1 cellular context compared by ENCODE assay signal in genomic region chr13:30845297-30846214, GRCh38.
TF ChIP-seq lines count a peak whose summit lies in the region.

No MANE protein-coding gene starts in this region.

TF ChIP-seq in HepG2, 621 proteins besides CTCF, POLR2A, EP300 and RAD21 (continued from another document and continues in another):
- TF ChIP-seq AHDC1 (CRISPR knock-in tag; IDR thresholded peaks at IDR 0.05; ENCODE audit: borderline replicate concordance): peak; percentile 77; the same call in 1 of the 2 replicates
- TF ChIP-seq SKIL (CRISPR knock-in tag; IDR thresholded peaks at IDR 0.05; ENCODE audit: borderline replicate concordance): peak; percentile 69; the same call in 1 of the 2 replicates
- peak; percentile 70 for TF ChIP-seq ARNT2 (CRISPR knock-in tag; IDR thresholded peaks at IDR 0.05; ENCODE audit: low read depth)
- no peak for TF ChIP-seq ZNF256 (CRISPR knock-in tag; conservative IDR thresholded peaks at IDR 0.05)
- TF ChIP-seq ZNF180 (CRISPR knock-in tag; IDR thresholded peaks at IDR 0.05; ENCODE audit: borderline replicate concordance, low read depth): no peak
- TF ChIP-seq, protein P1, sequence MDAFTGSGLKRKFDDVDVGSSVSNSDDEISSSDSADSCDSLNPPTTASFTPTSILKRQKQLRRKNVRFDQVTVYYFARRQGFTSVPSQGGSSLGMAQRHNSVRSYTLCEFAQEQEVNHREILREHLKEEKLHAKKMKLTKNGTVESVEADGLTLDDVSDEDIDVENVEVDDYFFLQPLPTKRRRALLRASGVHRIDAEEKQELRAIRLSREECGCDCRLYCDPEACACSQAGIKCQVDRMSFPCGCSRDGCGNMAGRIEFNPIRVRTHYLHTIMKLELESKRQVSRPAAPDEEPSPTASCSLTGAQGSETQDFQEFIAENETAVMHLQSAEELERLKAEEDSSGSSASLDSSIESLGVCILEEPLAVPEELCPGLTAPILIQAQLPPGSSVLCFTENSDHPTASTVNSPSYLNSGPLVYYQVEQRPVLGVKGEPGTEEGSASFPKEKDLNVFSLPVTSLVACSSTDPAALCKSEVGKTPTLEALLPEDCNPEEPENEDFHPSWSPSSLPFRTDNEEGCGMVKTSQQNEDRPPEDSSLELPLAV (CRISPR knock-in tag; conservative IDR thresholded peaks at IDR 0.05; ENCODE audit: low read depth): no peak
- TF ChIP-seq, protein P2, sequence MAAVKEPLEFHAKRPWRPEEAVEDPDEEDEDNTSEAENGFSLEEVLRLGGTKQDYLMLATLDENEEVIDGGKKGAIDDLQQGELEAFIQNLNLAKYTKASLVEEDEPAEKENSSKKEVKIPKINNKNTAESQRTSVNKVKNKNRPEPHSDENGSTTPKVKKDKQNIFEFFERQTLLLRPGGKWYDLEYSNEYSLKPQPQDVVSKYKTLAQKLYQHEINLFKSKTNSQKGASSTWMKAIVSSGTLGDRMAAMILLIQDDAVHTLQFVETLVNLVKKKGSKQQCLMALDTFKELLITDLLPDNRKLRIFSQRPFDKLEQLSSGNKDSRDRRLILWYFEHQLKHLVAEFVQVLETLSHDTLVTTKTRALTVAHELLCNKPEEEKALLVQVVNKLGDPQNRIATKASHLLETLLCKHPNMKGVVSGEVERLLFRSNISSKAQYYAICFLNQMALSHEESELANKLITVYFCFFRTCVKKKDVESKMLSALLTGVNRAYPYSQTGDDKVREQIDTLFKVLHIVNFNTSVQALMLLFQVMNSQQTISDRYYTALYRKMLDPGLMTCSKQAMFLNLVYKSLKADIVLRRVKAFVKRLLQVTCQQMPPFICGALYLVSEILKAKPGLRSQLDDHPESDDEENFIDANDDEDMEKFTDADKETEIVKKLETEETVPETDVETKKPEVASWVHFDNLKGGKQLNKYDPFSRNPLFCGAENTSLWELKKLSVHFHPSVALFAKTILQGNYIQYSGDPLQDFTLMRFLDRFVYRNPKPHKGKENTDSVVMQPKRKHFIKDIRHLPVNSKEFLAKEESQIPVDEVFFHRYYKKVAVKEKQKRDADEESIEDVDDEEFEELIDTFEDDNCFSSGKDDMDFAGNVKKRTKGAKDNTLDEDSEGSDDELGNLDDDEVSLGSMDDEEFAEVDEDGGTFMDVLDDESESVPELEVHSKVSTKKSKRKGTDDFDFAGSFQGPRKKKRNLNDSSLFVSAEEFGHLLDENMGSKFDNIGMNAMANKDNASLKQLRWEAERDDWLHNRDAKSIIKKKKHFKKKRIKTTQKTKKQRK (IDR thresholded peaks at IDR 0.05; ENCODE audit: low read length): no peak
- TF ChIP-seq PHF5A (CRISPR knock-in tag; IDR thresholded peaks at IDR 0.05; ENCODE audit: low read depth, unreplicated experiment): no peak
- peak; percentile 63 for TF ChIP-seq CREM (IDR thresholded peaks at IDR 0.05)
- TF ChIP-seq CREM (CRISPR knock-in tag; IDR thresholded peaks at IDR 0.05): no peak
- TF ChIP-seq ZNF703 (CRISPR knock-in tag; IDR thresholded peaks at IDR 0.05; ENCODE audit: borderline replicate concordance): no peak
- peak; percentile 67 for TF ChIP-seq TEAD3 (CRISPR knock-in tag; optimal IDR thresholded peaks at IDR 0.05; ENCODE audit: borderline replicate concordance)
- TF ChIP-seq, protein P3, sequence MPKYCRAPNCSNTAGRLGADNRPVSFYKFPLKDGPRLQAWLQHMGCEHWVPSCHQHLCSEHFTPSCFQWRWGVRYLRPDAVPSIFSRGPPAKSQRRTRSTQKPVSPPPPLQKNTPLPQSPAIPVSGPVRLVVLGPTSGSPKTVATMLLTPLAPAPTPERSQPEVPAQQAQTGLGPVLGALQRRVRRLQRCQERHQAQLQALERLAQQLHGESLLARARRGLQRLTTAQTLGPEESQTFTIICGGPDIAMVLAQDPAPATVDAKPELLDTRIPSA (CRISPR knock-in tag; IDR thresholded peaks at IDR 0.05; ENCODE audit: borderline replicate concordance): no peak
- peak; percentile 82; the same call in 1 of the 2 replicates for TF ChIP-seq ZBTB7B (CRISPR knock-in tag; IDR thresholded peaks at IDR 0.05)
- TF ChIP-seq ZNF562 (CRISPR knock-in tag; IDR thresholded peaks at IDR 0.05; ENCODE audit: borderline replicate concordance): no peak
- TF ChIP-seq, protein P4, sequence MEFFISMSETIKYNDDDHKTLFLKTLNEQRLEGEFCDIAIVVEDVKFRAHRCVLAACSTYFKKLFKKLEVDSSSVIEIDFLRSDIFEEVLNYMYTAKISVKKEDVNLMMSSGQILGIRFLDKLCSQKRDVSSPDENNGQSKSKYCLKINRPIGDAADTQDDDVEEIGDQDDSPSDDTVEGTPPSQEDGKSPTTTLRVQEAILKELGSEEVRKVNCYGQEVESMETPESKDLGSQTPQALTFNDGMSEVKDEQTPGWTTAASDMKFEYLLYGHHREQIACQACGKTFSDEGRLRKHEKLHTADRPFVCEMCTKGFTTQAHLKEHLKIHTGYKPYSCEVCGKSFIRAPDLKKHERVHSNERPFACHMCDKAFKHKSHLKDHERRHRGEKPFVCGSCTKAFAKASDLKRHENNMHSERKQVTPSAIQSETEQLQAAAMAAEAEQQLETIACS (CRISPR knock-in tag; IDR thresholded peaks at IDR 0.05): no peak
- TF ChIP-seq ZNF512 (CRISPR knock-in tag; IDR thresholded peaks at IDR 0.05): no peak
- TF ChIP-seq, protein P5, sequence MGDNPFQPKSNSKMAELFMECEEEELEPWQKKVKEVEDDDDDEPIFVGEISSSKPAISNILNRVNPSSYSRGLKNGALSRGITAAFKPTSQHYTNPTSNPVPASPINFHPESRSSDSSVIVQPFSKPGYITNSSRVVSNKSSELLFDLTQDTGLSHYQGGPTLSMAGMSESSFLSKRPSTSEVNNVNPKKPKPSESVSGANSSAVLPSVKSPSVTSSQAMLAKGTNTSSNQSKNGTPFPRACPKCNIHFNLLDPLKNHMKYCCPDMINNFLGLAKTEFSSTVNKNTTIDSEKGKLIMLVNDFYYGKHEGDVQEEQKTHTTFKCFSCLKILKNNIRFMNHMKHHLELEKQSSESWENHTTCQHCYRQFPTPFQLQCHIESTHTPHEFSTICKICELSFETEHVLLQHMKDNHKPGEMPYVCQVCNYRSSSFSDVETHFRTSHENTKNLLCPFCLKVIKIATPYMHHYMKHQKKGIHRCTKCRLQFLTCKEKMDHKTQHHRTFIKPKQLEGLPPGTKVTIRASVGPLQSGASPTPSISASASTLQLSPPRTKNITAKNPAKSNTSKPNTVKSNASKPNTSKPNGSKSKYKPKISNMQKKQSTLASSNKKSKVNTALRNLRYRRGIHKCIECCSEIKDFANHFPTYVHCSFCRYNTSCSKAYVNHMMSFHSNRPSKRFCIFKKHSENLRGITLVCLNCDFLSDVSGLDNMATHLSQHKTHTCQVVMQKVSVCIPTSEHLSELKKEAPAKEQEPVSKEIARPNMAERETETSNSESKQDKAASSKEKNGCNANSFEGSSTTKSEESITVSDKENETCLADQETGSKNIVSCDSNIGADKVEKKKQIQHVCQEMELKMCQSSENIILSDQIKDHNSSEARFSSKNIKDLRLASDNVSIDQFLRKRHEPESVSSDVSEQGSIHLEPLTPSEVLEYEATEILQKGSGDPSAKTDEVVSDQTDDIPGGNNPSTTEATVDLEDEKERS (CRISPR knock-in tag; IDR thresholded peaks at IDR 0.05): peak; percentile 46; the same call in 1 of the 2 replicates
- TF ChIP-seq, protein P6, sequence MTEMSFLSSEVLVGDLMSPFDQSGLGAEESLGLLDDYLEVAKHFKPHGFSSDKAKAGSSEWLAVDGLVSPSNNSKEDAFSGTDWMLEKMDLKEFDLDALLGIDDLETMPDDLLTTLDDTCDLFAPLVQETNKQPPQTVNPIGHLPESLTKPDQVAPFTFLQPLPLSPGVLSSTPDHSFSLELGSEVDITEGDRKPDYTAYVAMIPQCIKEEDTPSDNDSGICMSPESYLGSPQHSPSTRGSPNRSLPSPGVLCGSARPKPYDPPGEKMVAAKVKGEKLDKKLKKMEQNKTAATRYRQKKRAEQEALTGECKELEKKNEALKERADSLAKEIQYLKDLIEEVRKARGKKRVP (CRISPR knock-in tag; IDR thresholded peaks at IDR 0.05): no peak
- TF ChIP-seq, protein P7, sequence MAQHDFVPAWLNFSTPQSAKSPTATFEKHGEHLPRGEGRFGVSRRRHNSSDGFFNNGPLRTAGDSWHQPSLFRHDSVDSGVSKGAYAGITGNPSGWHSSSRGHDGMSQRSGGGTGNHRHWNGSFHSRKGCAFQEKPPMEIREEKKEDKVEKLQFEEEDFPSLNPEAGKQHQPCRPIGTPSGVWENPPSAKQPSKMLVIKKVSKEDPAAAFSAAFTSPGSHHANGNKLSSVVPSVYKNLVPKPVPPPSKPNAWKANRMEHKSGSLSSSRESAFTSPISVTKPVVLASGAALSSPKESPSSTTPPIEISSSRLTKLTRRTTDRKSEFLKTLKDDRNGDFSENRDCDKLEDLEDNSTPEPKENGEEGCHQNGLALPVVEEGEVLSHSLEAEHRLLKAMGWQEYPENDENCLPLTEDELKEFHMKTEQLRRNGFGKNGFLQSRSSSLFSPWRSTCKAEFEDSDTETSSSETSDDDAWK (CRISPR knock-in tag; IDR thresholded peaks at IDR 0.05): no peak
- TF ChIP-seq, protein P8, sequence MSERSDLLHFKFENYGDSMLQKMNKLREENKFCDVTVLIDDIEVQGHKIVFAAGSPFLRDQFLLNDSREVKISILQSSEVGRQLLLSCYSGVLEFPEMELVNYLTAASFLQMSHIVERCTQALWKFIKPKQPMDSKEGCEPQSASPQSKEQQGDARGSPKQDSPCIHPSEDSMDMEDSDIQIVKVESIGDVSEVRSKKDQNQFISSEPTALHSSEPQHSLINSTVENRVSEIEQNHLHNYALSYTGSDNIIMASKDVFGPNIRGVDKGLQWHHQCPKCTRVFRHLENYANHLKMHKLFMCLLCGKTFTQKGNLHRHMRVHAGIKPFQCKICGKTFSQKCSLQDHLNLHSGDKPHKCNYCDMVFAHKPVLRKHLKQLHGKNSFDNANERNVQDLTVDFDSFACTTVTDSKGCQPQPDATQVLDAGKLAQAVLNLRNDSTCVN (CRISPR knock-in tag; IDR thresholded peaks at IDR 0.05; ENCODE audit: borderline replicate concordance): no peak
- peak; percentile 75; the same call in 1 of the 2 replicates for TF ChIP-seq FOXJ3 (CRISPR knock-in tag; IDR thresholded peaks at IDR 0.05; ENCODE audit: borderline replicate concordance)
- peak; percentile 64; the same call in 1 of the 2 replicates for TF ChIP-seq ZNF816 (CRISPR knock-in tag; IDR thresholded peaks at IDR 0.05; ENCODE audit: borderline replicate concordance)
- TF ChIP-seq ONECUT2 (CRISPR knock-in tag; IDR thresholded peaks at IDR 0.05): no peak
- peak; percentile 46 for TF ChIP-seq ZNF644 (CRISPR knock-in tag; IDR thresholded peaks at IDR 0.05; ENCODE audit: low read depth)
